Comparison of ENCODE assay signal across 17 cellular contexts in genomic region chr2:240301256-240301795, GRCh38.
DNase-seq lines count a peak whose midpoint lies in the region; ATAC-seq and TF ChIP-seq lines count a peak whose summit lies in the region.
"Had no signal": no experiment of that assay in that cellular context is flagged by ENCODE, and none has a peak within 500 bp of the region (broad histone marks: within the 10 kb centered on the region; RNA-seq: fewer than 3 reads in every experiment).

No MANE protein-coding gene starts in this region.

- intact Hi-C loops in cardiac septum (cut with DNase I), result loop anchor here (5.0 kb wide), 1 partner anchor 51 kb away; no protein-coding TSS in a partner anchor
- intact Hi-C loops in left ventricle myocardium superior (cut with micrococcal nuclease), result no loop called here

- peak; percentile 59 for DNase-seq in cardiac septum (ENCODE audit: low spot score)
- DNase-seq in left ventricle myocardium superior, result no peak
- DNase-seq in activated CD8-positive, alpha-beta memory T cell treated with anti-CD3 and anti-CD28 coated beads, Interleukin-2, amount 50 U/mL, for 48 hours, result peak; percentile 46
- DNase-seq in omental fat pad (ENCODE audit: low spot score), result peak; percentile 1
- no peak for DNase-seq in SIG-M5 (lab: John Stamatoyannopoulos, UW)
- no peak for DNase-seq in NCI-H82 treated with DMSO at 0.1 percent for 48 hours (lab: John Stamatoyannopoulos, UW; ENCODE audit: unreplicated experiment)
- no peak for DNase-seq in NCI-H510A (lab: John Stamatoyannopoulos, UW)
- DNase-seq: CD4-positive, alpha-beta memory T cell; GF-D8; NCI-H1092 treated with DMSO at 0.1 percent for 48 hours; NCI-H146; NCI-H2029 treated with DMSO at 0.1 percent for 48 hours; NCI-H2171 treated with DMSO at 0.1 percent for 48 hours; NCI-H446 treated with DMSO at 0.1 percent for 48 hours; NK-92 treated with Interleukin-12 subunit alpha and Interleukin-12 subunit beta, amount 100 ng/mL, for 24 hours had no signal

- ATAC-seq in left ventricle myocardium superior, result no peak
- ATAC-seq in omental fat pad (ENCODE audit: low FRiP score), result no peak
- ATAC-seq: A549, Right ventricle myocardium inferior had no signal

- no peak for TF ChIP-seq CTCF in omental fat pad (IDR thresholded peaks at IDR 0.05)

Comparison
In these comparisons a context has a peak if more than half of its experiments do, and no peak if none do; other contexts are left out.
1. DNase-seq: peak in cardiac septum (single experiment), activated CD8-positive, alpha-beta memory T cell treated with anti-CD3 and anti-CD28 coated beads, Interleukin-2, amount 50 U/mL, for 48 hours (single experiment) and omental fat pad (single experiment); none in left ventricle myocardium superior (single experiment), SIG-M5 (single experiment), NCI-H82 treated with DMSO at 0.1 percent for 48 hours (single experiment) and NCI-H510A (single experiment).